8 cellular contexts compared by ENCODE assay signal in the genomic region with DNA sequence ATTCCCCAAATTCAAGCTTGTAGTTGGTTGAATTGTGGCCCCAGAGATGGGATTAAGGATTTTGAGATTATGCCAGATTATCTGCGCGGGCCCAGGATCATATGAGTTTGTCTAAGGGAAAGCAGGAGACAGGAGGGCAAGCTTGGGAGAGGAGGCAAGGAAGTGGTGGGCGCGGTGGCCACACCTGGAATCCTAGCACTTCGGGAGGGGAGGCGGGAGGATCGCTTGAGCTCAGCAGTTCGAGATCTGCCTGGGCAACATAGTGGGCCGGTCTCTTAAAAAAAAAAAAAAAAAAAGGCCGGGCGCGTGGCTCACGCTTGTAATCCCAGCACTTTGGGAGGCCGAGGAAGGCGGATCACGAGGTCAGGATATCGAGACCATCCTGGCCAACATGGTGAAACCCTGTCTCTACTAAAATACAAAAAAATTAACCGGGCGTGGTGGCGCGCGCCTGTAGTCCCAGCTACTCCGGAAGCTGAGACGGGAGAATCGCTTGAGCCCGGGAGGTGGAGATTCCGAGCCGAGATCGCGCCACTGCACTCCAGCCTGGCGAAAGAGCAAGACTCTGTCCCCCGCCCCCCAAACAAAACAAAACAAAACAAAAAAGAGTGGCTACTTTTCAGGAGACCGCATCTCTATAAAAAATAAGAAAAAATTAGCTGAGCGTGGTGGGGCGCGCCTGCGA. TPM values are rescaled to one million over a fixed set of nuclear protein-coding genes. Genes with fewer than 3 reads are reported as not detected.
DNase-seq lines count a peak whose midpoint lies in the region; ATAC-seq and TF ChIP-seq lines count a peak whose summit lies in the region.

No MANE protein-coding gene starts in this region.

- 30% methylated on average over 37 of the region's 37 CpGs for WGBS in suprapubic skin

- no peak for TF ChIP-seq EP300 in suprapubic skin (IDR thresholded peaks at IDR 0.05)

- TF ChIP-seq CTCF in suprapubic skin (IDR thresholded peaks at IDR 0.05) = no peak

- DNase-seq in DMS53 (lab: John Stamatoyannopoulos, UW) (peak; percentile 79), DMS53 treated with DMSO at 0.1 percent for 48 hours (lab: John Stamatoyannopoulos, UW; ENCODE audit: unreplicated experiment) (no peak), amniotic epithelial cell (ENCODE audit: low read depth) (peak; percentile 19), islet precursor cell (peak; percentile 70), suprapubic skin (ENCODE audit: low spot score in 2 of 2) (no peak), epidermal melanocyte (ENCODE audit: insufficient read length, low spot score) (no peak)

- H3K9ac ChIP-seq in HUES48 (ENCODE audit: low read depth, low read length) = peak overlapping the region; percentile 19; the same call in 1 of the 2 replicates

- no peak for ATAC-seq in HG02588 (IDR thresholded peaks at IDR 0.05; ENCODE audit: unreplicated experiment)

- H3K27ac ChIP-seq in HUES48 (ENCODE audit: low read depth, low read length) (no peak overlapping the region), suprapubic skin (peak overlapping the region; percentile 75)

- H3K4me1 ChIP-seq in HUES48 (ENCODE audit: control insufficient read depth, insufficient read depth, low read length) (no peaks in the 10 kb centered on the region), suprapubic skin (peaks cover 22% of the 10 kb centered on the region)

- no peaks in the 10 kb centered on the region for H3K27me3 ChIP-seq in HUES48 (ENCODE audit: control insufficient read depth, insufficient read depth, low read length)
- no peaks in the 10 kb centered on the region for H3K27me3 ChIP-seq in suprapubic skin

- H3K36me3 ChIP-seq in HUES48 (ENCODE audit: control insufficient read depth, insufficient read depth, low read length) (peaks cover 24% of the 10 kb centered on the region), suprapubic skin (peaks cover 21% of the 10 kb centered on the region)

- no peak for TF ChIP-seq POLR2A in suprapubic skin (IDR thresholded peaks at IDR 0.05)

- peak overlapping the region; percentile 75 for H3K4me3 ChIP-seq in HUES48 (ENCODE audit: low read depth, low read length)
- peak overlapping the region; percentile 83 for H3K4me3 ChIP-seq in suprapubic skin

- H3K9me3 ChIP-seq in HUES48 (ENCODE audit: control insufficient read depth, insufficient read depth, low read length) (no peaks in the 10 kb centered on the region), suprapubic skin (no peaks in the 10 kb centered on the region)

RNA-seq across cellular contexts. Expression of a gene that starts 0.9 kb away (rescaled TPM):
- total RNA-seq in suprapubic skin = 10 to 100 TPM; 16.3 to 24.4 (median 21.8) TPM

RNA-seq across cellular contexts. Expression of a gene that starts 21.5 kb away (rescaled TPM):
- 10 to 100 TPM; 32.0 to 81.3 (median 40.1) TPM for total RNA-seq in suprapubic skin

RNA-seq across cellular contexts. Expression of a gene that starts 33.8 kb away (rescaled TPM):
- total RNA-seq in suprapubic skin = 100 to 1,000 TPM in 1 of 4 donors, 10 to 100 TPM in 3; 37.0 to 102 (median 65.7) TPM

Comparison
In these comparisons a context has a peak if more than half of its experiments do, and no peak if none do; other contexts are left out.
1. DNase-seq: peak in DMS53 (single experiment), amniotic epithelial cell (single experiment) and islet precursor cell (single experiment); none in DMS53 treated with DMSO at 0.1 percent for 48 hours (single experiment), suprapubic skin (0 of 2) and epidermal melanocyte (single experiment).